ENCODE assay signal across 1 cellular context in genomic region chr19:43467730-43468129, GRCh38.
TF ChIP-seq lines count a peak whose summit lies in the region.

No MANE protein-coding gene starts in this region.

TF ChIP-seq in IMR-90, 13 proteins besides CTCF, POLR2A, EP300 and RAD21:
- TF ChIP-seq FOS (IDR thresholded peaks at IDR 0.05; ENCODE audit: low read depth, low read length), result 0 out of 2 replicates have a peak, but pooled peaks have one; percentile 3
- peak; percentile 88 for TF ChIP-seq CEBPB (IDR thresholded peaks at IDR 0.05; ENCODE audit: low read depth, low read length)
- TF ChIP-seq ELK1 (IDR thresholded peaks at IDR 0.05; ENCODE audit: borderline replicate concordance, low read depth, low read length), result no peak
- TF ChIP-seq NFE2L2 (IDR thresholded peaks at IDR 0.05; ENCODE audit: low read depth, low read length), result peak; percentile 65; the same call in 1 of the 2 replicates
- peak; percentile 3; the same call in 1 of the 2 replicates for TF ChIP-seq MAFK (IDR thresholded peaks at IDR 0.05; ENCODE audit: low read depth, low read length)
- no peak for TF ChIP-seq CHD1 (IDR thresholded peaks at IDR 0.05; ENCODE audit: low read depth, low read length)
